2 cellular contexts compared by ENCODE assay signal in genomic region chr7:123860848-123861247, GRCh38.
TF ChIP-seq lines count a peak whose summit lies in the region.

No MANE protein-coding gene starts in this region.

TF ChIP-seq in liver, 16 proteins besides CTCF, POLR2A, EP300 and RAD21 (continued from another document):
- TF ChIP-seq REST (IDR thresholded peaks at IDR 0.05), result no peak
- peak; percentile 21 for TF ChIP-seq YY1 (IDR thresholded peaks at IDR 0.05)
- TF ChIP-seq RXRA (IDR thresholded peaks at IDR 0.05), result peak in 1 of 2 donors; percentile 25
- no peak for TF ChIP-seq FOXA2 (IDR thresholded peaks at IDR 0.05)

TF ChIP-seq in HepG2, 621 proteins besides CTCF, POLR2A, EP300 and RAD21 (continued from another document):
- TF ChIP-seq REST (IDR thresholded peaks at IDR 0.05; ENCODE audit: borderline replicate concordance in 1 of 2, low read depth in 1 of 2, low read length in 2 of 2) (no peak), RCOR2 (CRISPR knock-in tag; IDR thresholded peaks at IDR 0.05) (no peak)
